8 cellular contexts compared by ENCODE assay signal in the genomic region with DNA sequence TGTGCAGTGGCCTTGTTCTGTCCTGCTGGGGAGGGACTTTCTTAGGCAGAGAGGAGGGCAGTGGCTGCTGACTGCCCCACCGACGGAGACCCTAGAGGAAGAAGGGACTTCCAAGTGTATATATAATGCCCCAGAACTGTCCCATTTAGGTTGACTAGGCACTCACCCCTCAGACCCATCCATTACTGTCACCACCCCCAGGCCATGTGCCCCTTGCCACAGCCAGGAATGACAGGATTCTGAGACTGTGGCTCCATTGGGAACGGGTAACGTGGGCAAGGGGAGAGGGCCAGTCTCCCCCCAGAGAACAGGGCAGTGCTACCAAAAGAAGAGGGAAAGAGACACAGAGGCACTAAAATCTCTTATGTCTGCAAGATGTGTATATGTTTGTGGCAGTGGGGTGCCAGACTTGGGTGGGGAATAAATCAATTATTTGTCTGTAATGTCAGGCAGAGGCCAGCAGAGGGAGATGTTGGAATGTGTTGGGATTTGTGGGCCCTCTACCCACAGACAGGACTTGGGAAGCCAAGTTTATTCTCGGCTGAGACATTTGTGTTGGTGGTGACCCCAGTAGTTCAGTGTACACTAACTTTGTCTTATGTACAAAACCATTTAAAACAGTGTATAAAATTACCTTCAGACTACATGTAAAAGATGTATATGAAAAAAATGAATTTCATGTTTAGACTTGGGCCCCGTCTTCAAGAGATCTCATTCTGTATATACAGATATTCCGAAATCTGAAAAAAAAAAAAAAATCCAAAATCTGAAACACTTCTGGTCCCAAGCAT. TPM values are rescaled to one million over a fixed set of nuclear protein-coding genes. Genes with fewer than 3 reads are reported as not detected.
A peak's percentile ranks its signal among the peaks of the same experiment; 100 is the strongest.
DNase-seq lines count a peak whose midpoint lies in the region; ATAC-seq, FAIRE-seq and TF ChIP-seq lines count a peak whose summit lies in the region.

No MANE protein-coding gene starts in this region.

- CTCF ChIA-PET in CD4-positive, alpha-beta T cell (lab: Charles Lee), result no interaction called here

- intact Hi-C loops in CD4-positive, alpha-beta T cell (cut with DNase I, micrococcal nuclease), result loop anchor here in 1 of 2 experiments (5.0 kb wide), 1 partner anchor 70 kb away; no protein-coding TSS in a partner anchor

- DNase-seq in CD4-positive, alpha-beta T cell, result peak in 2 of 10 experiments; percentile 5 to 13
- DNase-seq in LHCN-M2 (ENCODE audit: low read depth), result peak; percentile 35
- peak; percentile 44 for DNase-seq in SK-N-DZ (ENCODE audit: low spot score)
- peak; percentile 2 to 14 (median 4) for DNase-seq in effector memory CD8-positive, alpha-beta T cell
- peak; percentile 40 to 51 for DNase-seq in memory B cell (ENCODE audit: low spot score in 2 of 2)
- peak; percentile 82 for DNase-seq in urothelium cell line (ENCODE audit: low spot score)

- FAIRE-seq in urothelium cell line (lab: Jason Lieb, UNC), result peak; percentile 86

- H3K4me3 Mint-ChIP-seq in CD4-positive, alpha-beta T cell, result no peak overlapping the region
- H3K4me3 Mint-ChIP-seq in effector memory CD8-positive, alpha-beta T cell, result no peak overlapping the region
- no peak overlapping the region for H3K4me3 Mint-ChIP-seq in memory B cell

- peaks cover 8% of the 10 kb centered on the region for H3K27me3 Mint-ChIP-seq in CD4-positive, alpha-beta T cell
- H3K27me3 Mint-ChIP-seq in effector memory CD8-positive, alpha-beta T cell, result peaks cover 36 to 70% of the 10 kb centered on the region in 2 donors
- peaks cover 2% of the 10 kb centered on the region for H3K27me3 Mint-ChIP-seq in memory B cell

- POLR2A ChIA-PET in CD4-positive, alpha-beta T cell (lab: Charles Lee), result no interaction called here

- no peaks in the 10 kb centered on the region for H3K4me1 Mint-ChIP-seq in CD4-positive, alpha-beta T cell (ENCODE audit: low read depth)
- no peaks in the 10 kb centered on the region for H3K4me1 Mint-ChIP-seq in effector memory CD8-positive, alpha-beta T cell (ENCODE audit: low read depth in 2 of 2)
- H3K4me1 Mint-ChIP-seq in memory B cell, result peaks cover 3% of the 10 kb centered on the region

- no peaks in the 10 kb centered on the region for H3K9me3 Mint-ChIP-seq in CD4-positive, alpha-beta T cell
- no peaks in the 10 kb centered on the region for H3K9me3 Mint-ChIP-seq in effector memory CD8-positive, alpha-beta T cell
- peaks cover 2% of the 10 kb centered on the region for H3K9me3 Mint-ChIP-seq in memory B cell

- no peaks in the 10 kb centered on the region for H3K9me3 ChIP-seq in CD4-positive, alpha-beta T cell (ENCODE audit: control insufficient read depth, low read length)

- no peak for ATAC-seq in CD4-positive, alpha-beta T cell (ENCODE audit: poor library complexity)
- ATAC-seq in GM18498 (IDR thresholded peaks at IDR 0.05; ENCODE audit: unreplicated experiment) (peak; percentile 65), memory B cell (ENCODE audit: low read depth) (peak; percentile 31), HG03139 (IDR thresholded peaks at IDR 0.05; ENCODE audit: unreplicated experiment) (no peak)
- no peak for ATAC-seq in effector memory CD8-positive, alpha-beta T cell (replicated peaks)

- no peaks in the 10 kb centered on the region for H3K27me3 ChIP-seq in CD4-positive, alpha-beta T cell (ENCODE audit: control insufficient read depth, insufficient read depth, low read length)

- H3K36me3 Mint-ChIP-seq in CD4-positive, alpha-beta T cell (ENCODE audit: low read depth), result no peaks in the 10 kb centered on the region
- H3K36me3 Mint-ChIP-seq in effector memory CD8-positive, alpha-beta T cell (ENCODE audit: insufficient read depth), result no peaks in the 10 kb centered on the region
- H3K36me3 Mint-ChIP-seq in memory B cell, result no peaks in the 10 kb centered on the region

- TF ChIP-seq CTCF in CD4-positive, alpha-beta T cell (IDR thresholded peaks at IDR 0.05), result peak; percentile 61

- H3K27ac ChIP-seq in CD4-positive, alpha-beta T cell (ENCODE audit: low read depth, low read length), result no peak overlapping the region

- no peak overlapping the region for H3K27ac Mint-ChIP-seq in CD4-positive, alpha-beta T cell
- no peak overlapping the region for H3K27ac Mint-ChIP-seq in effector memory CD8-positive, alpha-beta T cell
- H3K27ac Mint-ChIP-seq in memory B cell, result no peak overlapping the region

RNA-seq across cellular contexts. Expression of a gene that starts 24.0 kb away (rescaled TPM):
- not detected for total RNA-seq in CD4-positive, alpha-beta T cell
- not detected in 2 replicates for total RNA-seq in LHCN-M2 (2014; rRNA removed)
- 0.04 TPM for polyA plus RNA-seq in LHCN-M2 (2012)
- 0.52 TPM in 1 of 2 replicates, not detected in the other for polyA plus RNA-seq in SK-N-DZ (2014; cell fraction: cytosol; rRNA removed)
- not detected in 2 replicates for polyA plus RNA-seq in SK-N-DZ (2014; cell fraction: nucleus; rRNA removed)

RNA-seq across cellular contexts. Expression of a gene that starts 40.8 kb away (rescaled TPM):
- 10 to 100 TPM; 23.6 to 27.4 TPM for total RNA-seq in CD4-positive, alpha-beta T cell
- total RNA-seq in LHCN-M2 (2014; rRNA removed), result 135 and 150 TPM in 2 replicates
- 582 TPM for polyA plus RNA-seq in LHCN-M2 (2012)
- 112 and 138 TPM in 2 replicates for polyA plus RNA-seq in SK-N-DZ (2014; cell fraction: cytosol; rRNA removed)
- 80.1 and 83.4 TPM in 2 replicates for polyA plus RNA-seq in SK-N-DZ (2014; cell fraction: nucleus; rRNA removed)

RNA-seq across cellular contexts. Expression of a gene that starts 41.0 kb away (rescaled TPM):
- 1 to 10 TPM; 2.8 to 4.5 TPM for total RNA-seq in CD4-positive, alpha-beta T cell
- 7.0 and 15.5 TPM in 2 replicates for total RNA-seq in LHCN-M2 (2014; rRNA removed)
- 16.0 TPM for polyA plus RNA-seq in LHCN-M2 (2012)
- 12.9 and 16.5 TPM in 2 replicates for polyA plus RNA-seq in SK-N-DZ (2014; cell fraction: cytosol; rRNA removed)
- 12.0 and 12.5 TPM in 2 replicates for polyA plus RNA-seq in SK-N-DZ (2014; cell fraction: nucleus; rRNA removed)

Comparison
In these comparisons a context has a peak if more than half of its experiments do, and no peak if none do; other contexts are left out.
1. ATAC-seq: peak in GM18498 (single experiment) and memory B cell (single experiment); none in CD4-positive, alpha-beta T cell (single experiment), effector memory CD8-positive, alpha-beta T cell (single experiment) and HG03139 (single experiment).